25 cellular contexts compared by ENCODE assay signal in the genomic region with DNA sequence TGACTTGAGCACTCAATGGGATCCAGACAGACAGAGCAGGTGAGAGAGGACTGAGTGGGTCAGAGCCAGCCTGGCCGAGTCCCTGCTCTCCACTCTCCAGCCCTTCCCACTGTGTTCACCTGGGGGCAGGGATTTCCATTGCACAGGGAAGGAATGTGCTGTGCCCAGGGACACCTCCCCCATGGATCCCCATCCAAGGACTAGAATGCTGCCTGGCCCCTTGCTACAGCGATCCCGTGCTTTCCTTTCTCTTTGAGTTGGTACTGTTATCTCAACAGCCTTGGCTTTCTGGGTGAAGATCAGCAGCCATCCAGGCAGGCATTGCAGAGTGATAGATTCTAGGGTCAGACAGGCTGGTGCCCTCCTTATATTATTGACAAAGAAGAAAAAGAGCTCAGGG.
"Had no signal": no experiment of that assay in that cellular context is flagged by ENCODE, and none has a peak within 500 bp of the region (broad histone marks: within the 10 kb centered on the region; RNA-seq: fewer than 3 reads in every experiment).

No MANE protein-coding gene starts in this region.

- FAIRE-seq: astrocyte, RCC 7860, TTC549 had no signal

- DNase-seq: activated CD4-positive, alpha-beta memory T cell treated with anti-CD3 and anti-CD28 coated beads for 36 hours; activated CD4-positive, alpha-beta T cell treated with anti-CD3 and anti-CD28 coated beads, Interleukin-2, amount 10 ng/mL, durations not matched to agents 7 days and 5 days; activated CD4-positive, CD25-positive, alpha-beta regulatory T cell; activated CD8-positive, alpha-beta memory T cell treated with anti-CD3 and anti-CD28 coated beads for 24 hours; activated effector memory CD4-positive, alpha-beta T cell treated with anti-CD3 and anti-CD28 coated beads, Interleukin-2, amount 50 U/mL, for 16 hours; activated naive CD4-positive, alpha-beta T cell treated with Interleukin-2 at 50 U/mL for 16 hours; activated naive CD8-positive, alpha-beta T cell treated with anti-CD3 and anti-CD28 coated beads, Interleukin-2, amount 50 U/mL, for 24 hours; activated T-cell treated with anti-CD3 and anti-CD28 coated beads, Interleukin-2, amount 50 U/mL, for 4 hours; brain microvascular endothelial cell; Karpas-422; MM.1S; NCI-H1105; NCI-H1436 treated with DMSO at 0.1 percent for 48 hours; NCI-H187; NCI-H510A treated with DMSO at 0.1 percent for 48 hours; NK-92 treated with Interleukin-12 subunit alpha and Interleukin-12 subunit beta, amount 100 ng/mL, for 24 hours; OCI-M1; T-cell; T-helper 2 cell; T1000 had no signal

- H3K4me3 ChIP-seq: cardiac muscle cell had no signal

- H3K27ac ChIP-seq: brain microvascular endothelial cell, cardiac muscle cell had no signal

- H3K36me3 ChIP-seq: brain microvascular endothelial cell, cardiac muscle cell had no signal

- ATAC-seq: activated naive CD4-positive, alpha-beta T cell treated with anti-CD3 and anti-CD28 coated beads, Interleukin-2, amount 50 U/mL, for 72 hours; activated naive CD8-positive, alpha-beta T cell treated with anti-CD3 and anti-CD28 coated beads, Interleukin-2, amount 50 U/mL, for 24 hours; activated T-cell treated with anti-CD3 and anti-CD28 coated beads, Interleukin-2, amount 50 U/mL, for 4 hours; T-cell had no signal

- H3K27me3 ChIP-seq: brain microvascular endothelial cell had no signal
